9 cellular contexts compared by ENCODE assay signal in the genomic region with DNA sequence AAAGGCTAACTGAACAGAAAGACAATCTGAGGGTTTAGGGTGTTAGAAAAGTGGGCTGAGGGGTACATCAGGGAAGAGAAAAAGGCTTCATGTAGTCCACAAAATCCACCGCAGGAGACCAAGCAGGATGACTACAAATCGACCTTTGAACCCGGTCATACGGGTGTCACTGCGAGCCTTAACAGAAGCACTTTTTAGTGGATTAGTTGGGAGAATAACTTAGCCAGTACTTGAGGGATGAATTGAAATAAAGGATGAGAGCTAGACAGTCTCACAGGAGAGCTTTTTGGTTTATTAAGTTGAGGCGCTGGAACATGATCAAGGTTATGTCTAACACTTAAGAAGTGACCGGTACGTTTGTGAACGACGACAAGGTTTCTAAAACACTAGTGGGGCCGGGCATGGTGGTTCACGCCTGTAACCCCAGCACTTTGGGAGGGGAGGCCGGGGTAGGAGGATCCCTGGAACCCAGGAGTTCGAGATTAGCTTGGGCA. TPM values are rescaled to one million over a fixed set of nuclear protein-coding genes. Genes with fewer than 3 reads are reported as not detected.
DNase-seq lines count a peak whose midpoint lies in the region; ATAC-seq and TF ChIP-seq lines count a peak whose summit lies in the region.
"Had no signal": no experiment of that assay in that cellular context is flagged by ENCODE, and none has a peak within 500 bp of the region (broad histone marks: within the 10 kb centered on the region; RNA-seq: fewer than 3 reads in every experiment).

No MANE protein-coding gene starts in this region.

- H3K36me3 ChIP-seq in hepatocyte (replicated peaks; ENCODE audit: insufficient read depth, low read depth): no peaks in the 10 kb centered on the region
- no peaks in the 10 kb centered on the region for H3K36me3 ChIP-seq in spleen

- peak overlapping the region; percentile 86 for H3K27ac Mint-ChIP-seq in activated CD4-positive, alpha-beta memory T cell treated with anti-CD3 and anti-CD28 coated beads, Interleukin-2, amount 10 ng/mL, durations not matched to agents 7 days and 5 days

- H3K4me3 ChIP-seq in HFF-Myc (replicated peaks; ENCODE audit: low read depth, low read length) (peak overlapping the region; percentile 44), hepatocyte (no peak overlapping the region), spleen (peak overlapping the region; percentile 8 to 90 (median 73))

- H3K9me3 ChIP-seq in hepatocyte (ENCODE audit: low read depth): no peaks in the 10 kb centered on the region
- H3K9me3 ChIP-seq in spleen: no peaks in the 10 kb centered on the region

- DNase-seq in HFF-Myc (ENCODE audit: extremely low read depth, low read depth) (no peak), hepatocyte (ENCODE audit: low spot score) (peak; percentile 24), spleen (peak; percentile 79), hippocampal formation (lab: John Stamatoyannopoulos, UW) (no peak), NCI-H2227 (lab: John Stamatoyannopoulos, UW; ENCODE audit: unreplicated experiment) (no peak), foreskin keratinocyte (no peak)
- DNase-seq in activated CD4-positive, alpha-beta memory T cell treated with anti-CD3 and anti-CD28 coated beads, Interleukin-2, amount 10 ng/mL, durations not matched to agents 7 days and 5 days: no peak
- DNase-seq: NCI-H1048 had no signal

- TF ChIP-seq POLR2A in spleen (IDR thresholded peaks at IDR 0.05): no peak

- peaks cover 24% of the 10 kb centered on the region for H4K20me1 ChIP-seq in hepatocyte (ENCODE audit: insufficient read depth, poor library complexity, severe bottlenecking)

- CTCF ChIA-PET in activated CD4-positive, alpha-beta memory T cell treated with anti-CD3 and anti-CD28 coated beads, Interleukin-2, amount 10 ng/mL, durations not matched to agents 7 days and 5 days (lab: Charles Lee): no interaction called here

- H2AFZ ChIP-seq in hepatocyte: peak overlapping the region; percentile 28

- POLR2A ChIA-PET in activated CD4-positive, alpha-beta memory T cell treated with anti-CD3 and anti-CD28 coated beads, Interleukin-2, amount 10 ng/mL, durations not matched to agents 7 days and 5 days (lab: Charles Lee): no interaction called here

- H3K4me2 ChIP-seq in hepatocyte: peak overlapping the region; percentile 73

- no peak for ATAC-seq in GM19023 (IDR thresholded peaks at IDR 0.05; ENCODE audit: unreplicated experiment)
- no peak for ATAC-seq in foreskin keratinocyte

- H3K36me3 Mint-ChIP-seq in activated CD4-positive, alpha-beta memory T cell treated with anti-CD3 and anti-CD28 coated beads, Interleukin-2, amount 10 ng/mL, durations not matched to agents 7 days and 5 days (ENCODE audit: low read depth): no peaks in the 10 kb centered on the region

- H3K27me3 ChIP-seq in hepatocyte (no peaks in the 10 kb centered on the region), spleen (replicated peaks in 1 of 7) (no peaks in the 10 kb centered on the region), foreskin keratinocyte (no peaks in the 10 kb centered on the region)

- TF ChIP-seq CTCF in HFF-Myc (IDR thresholded peaks at IDR 0.05; ENCODE audit: low read depth, low read length, missing control alignments) (no peak), hepatocyte (IDR thresholded peaks at IDR 0.05; ENCODE audit: poor library complexity) (no peak), spleen (IDR thresholded peaks at IDR 0.05 in 8 of 11, conservative IDR thresholded peaks at IDR 0.05 in 3 of 11) (no peak), foreskin keratinocyte (conservative IDR thresholded peaks at IDR 0.05) (no peak)

- peaks cover 3% of the 10 kb centered on the region for H3K27me3 Mint-ChIP-seq in activated CD4-positive, alpha-beta memory T cell treated with anti-CD3 and anti-CD28 coated beads, Interleukin-2, amount 10 ng/mL, durations not matched to agents 7 days and 5 days

- H3K9me3 Mint-ChIP-seq in activated CD4-positive, alpha-beta memory T cell treated with anti-CD3 and anti-CD28 coated beads, Interleukin-2, amount 10 ng/mL, durations not matched to agents 7 days and 5 days: no peaks in the 10 kb centered on the region

- peaks cover 27% of the 10 kb centered on the region for H3K4me1 Mint-ChIP-seq in activated CD4-positive, alpha-beta memory T cell treated with anti-CD3 and anti-CD28 coated beads, Interleukin-2, amount 10 ng/mL, durations not matched to agents 7 days and 5 days

- peaks cover 18% of the 10 kb centered on the region for H3K4me1 ChIP-seq in hepatocyte (ENCODE audit: insufficient read depth)
- peaks cover 0 to 46% (median 38%) of the 10 kb centered on the region in 6 donors for H3K4me1 ChIP-seq in spleen
- H3K4me1 ChIP-seq in foreskin keratinocyte: peaks cover 13% of the 10 kb centered on the region

- WGBS in hepatocyte (ENCODE audit: low lambda C conversion rate, missing lambda C conversion rate): 72% methylated on average over 14 of the region's 14 CpGs
- 62 to 74% (median 66%) methylated on average over 14 of the region's 14 CpGs for WGBS in spleen, 5 donors

- H3K9me2 ChIP-seq in hepatocyte (replicated peaks; ENCODE audit: insufficient read depth): no peaks in the 10 kb centered on the region

- peaks cover 35% of the 10 kb centered on the region for H3K79me2 ChIP-seq in hepatocyte

- peak overlapping the region; percentile 85 for H3K27ac ChIP-seq in hepatocyte
- peak overlapping the region; percentile 70 to 96 (median 92) for H3K27ac ChIP-seq in spleen
- no peak overlapping the region for H3K27ac ChIP-seq in foreskin keratinocyte

- H3K4me3 Mint-ChIP-seq in activated CD4-positive, alpha-beta memory T cell treated with anti-CD3 and anti-CD28 coated beads, Interleukin-2, amount 10 ng/mL, durations not matched to agents 7 days and 5 days: peak overlapping the region; percentile 95

- intact Hi-C loops in spleen (cut with DNase I; ENCODE audit: low total_unique reads): no loop called here

RNA-seq across cellular contexts. Expression of a gene that starts 1.2 kb away (rescaled TPM):
- total RNA-seq in activated CD4-positive, alpha-beta memory T cell treated with anti-CD3 and anti-CD28 coated beads, Interleukin-2, amount 10 ng/mL, durations not matched to agents 7 days and 5 days: 1 to 10 TPM; 7.1 TPM
- total RNA-seq in hepatocyte (28.8 and 31.6 TPM in 2 replicates), spleen (10 to 100 TPM; 21.5 to 56.6 (median 31.5) TPM), foreskin keratinocyte (10.2 and 10.4 TPM in 2 replicates)
- polyA plus RNA-seq in hepatocyte (5.0 and 7.4 TPM in 2 replicates), spleen (1 to 10 TPM; 5.6 to 7.7 (median 5.6) TPM), foreskin keratinocyte (2.4 and 2.9 TPM in 2 replicates)

Comparison
In these comparisons a context has a peak if more than half of its experiments do, and no peak if none do; other contexts are left out.
1. DNase-seq: peak in hepatocyte (single experiment) and spleen (single experiment); none in HFF-Myc (single experiment), activated CD4-positive, alpha-beta memory T cell treated with anti-CD3 and anti-CD28 coated beads, Interleukin-2, amount 10 ng/mL, durations not matched to agents 7 days and 5 days (single experiment), hippocampal formation (0 of 2), NCI-H2227 (single experiment) and foreskin keratinocyte (0 of 2).